In genomic region chr6:89298680-89299450, GRCh38 we compare ENCODE assay signal across 8 cellular contexts. TPM values are rescaled to one million over a fixed set of nuclear protein-coding genes. Genes with fewer than 3 reads are reported as not detected.
DNase-seq lines count a peak whose midpoint lies in the region; ATAC-seq and TF ChIP-seq lines count a peak whose summit lies in the region.
"Had no signal": no experiment of that assay in that cellular context is flagged by ENCODE, and none has a peak within 500 bp of the region (broad histone marks: within the 10 kb centered on the region; RNA-seq: fewer than 3 reads in every experiment).

No MANE protein-coding gene starts in this region.

- H3K9me3 Mint-ChIP-seq in activated T-helper 1 cell treated with anti-CD3 and anti-CD28 coated beads, Interleukin-12 subunit alpha, Interleukin-12 subunit beta, Interleukin-2, Interleukin-4 antibody, amounts not matched to agents 30 ng/mL and 10 ng/mL and 1 ng/mL, durations not matched to agents 14 hours and 24 hours and 36 hours, result peaks cover 5% of the 10 kb centered on the region

- peaks cover 28% of the 10 kb centered on the region for H3K4me1 Mint-ChIP-seq in activated T-helper 1 cell treated with anti-CD3 and anti-CD28 coated beads, Interleukin-12 subunit alpha, Interleukin-12 subunit beta, Interleukin-2, Interleukin-4 antibody, amounts not matched to agents 30 ng/mL and 10 ng/mL and 1 ng/mL, durations not matched to agents 14 hours and 24 hours and 36 hours (ENCODE audit: low read depth)

- intact Hi-C loops in activated T-helper 1 cell treated with anti-CD3 and anti-CD28 coated beads, Interleukin-12 subunit alpha, Interleukin-12 subunit beta, Interleukin-2, Interleukin-4 antibody, amounts not matched to agents 30 ng/mL and 10 ng/mL and 1 ng/mL, durations not matched to agents 14 hours and 24 hours and 36 hours (cut with micrococcal nuclease), result loop anchor here (1.0 to 10.0 kb wide), 7 partner anchors 51 to 1288 kb away; partner anchors contain the start of genes BACH2, MAP3K7 and PNRC1
- intact Hi-C loops in lower lobe of right lung (cut with DNase I), result no loop called here

- H3K4me1 ChIP-seq in lower lobe of right lung, result peaks cover 22% of the 10 kb centered on the region

- peaks cover 2% of the 10 kb centered on the region for H3K27me3 Mint-ChIP-seq in activated T-helper 1 cell treated with anti-CD3 and anti-CD28 coated beads, Interleukin-12 subunit alpha, Interleukin-12 subunit beta, Interleukin-2, Interleukin-4 antibody, amounts not matched to agents 30 ng/mL and 10 ng/mL and 1 ng/mL, durations not matched to agents 14 hours and 24 hours and 36 hours (ENCODE audit: insufficient read depth)

- peak; percentile 83 for DNase-seq in LoVo (ENCODE audit: low spot score)
- DNase-seq in activated T-helper 1 cell treated with anti-CD3 and anti-CD28 coated beads, Interleukin-12 subunit alpha, Interleukin-12 subunit beta, Interleukin-2, Interleukin-4 antibody, amounts not matched to agents 30 ng/mL and 10 ng/mL and 1 ng/mL, durations not matched to agents 14 hours and 24 hours and 36 hours (ENCODE audit: low spot score), result peak; percentile 52
- DNase-seq in lower lobe of right lung, result no peak
- DNase-seq in GM19240 (ENCODE audit: insufficient read length, low spot score), result no peak

- H3K36me3 Mint-ChIP-seq in activated T-helper 1 cell treated with anti-CD3 and anti-CD28 coated beads, Interleukin-12 subunit alpha, Interleukin-12 subunit beta, Interleukin-2, Interleukin-4 antibody, amounts not matched to agents 30 ng/mL and 10 ng/mL and 1 ng/mL, durations not matched to agents 14 hours and 24 hours and 36 hours (ENCODE audit: low read depth), result peaks cover 2% of the 10 kb centered on the region

- no peak overlapping the region for H3K4me3 ChIP-seq in lower lobe of right lung
- H3K4me3 ChIP-seq: SJSA1 had no signal

- no peaks in the 10 kb centered on the region for H3K36me3 ChIP-seq in lower lobe of right lung
- H3K36me3 ChIP-seq: SJSA1 had no signal

- H3K27ac ChIP-seq in lower lobe of right lung, result no peak overlapping the region
- H3K27ac ChIP-seq: SJSA1 had no signal

- peak; percentile 41 for ATAC-seq in GM21447 (IDR thresholded peaks at IDR 0.05; ENCODE audit: unreplicated experiment)
- ATAC-seq in lower lobe of right lung, result peak; percentile 16 to 64
- no peak for ATAC-seq in GM19023 (IDR thresholded peaks at IDR 0.05; ENCODE audit: unreplicated experiment)
- ATAC-seq in HG03135 (IDR thresholded peaks at IDR 0.05; ENCODE audit: unreplicated experiment), result no peak

- no peak for TF ChIP-seq CTCF in lower lobe of right lung (IDR thresholded peaks at IDR 0.05)

- H3K9me3 ChIP-seq in lower lobe of right lung, result no peaks in the 10 kb centered on the region
- H3K9me3 ChIP-seq: SJSA1 had no signal

- peak overlapping the region; percentile 97 for H3K27ac Mint-ChIP-seq in activated T-helper 1 cell treated with anti-CD3 and anti-CD28 coated beads, Interleukin-12 subunit alpha, Interleukin-12 subunit beta, Interleukin-2, Interleukin-4 antibody, amounts not matched to agents 30 ng/mL and 10 ng/mL and 1 ng/mL, durations not matched to agents 14 hours and 24 hours and 36 hours

- peak overlapping the region; percentile 49 for H3K4me3 Mint-ChIP-seq in activated T-helper 1 cell treated with anti-CD3 and anti-CD28 coated beads, Interleukin-12 subunit alpha, Interleukin-12 subunit beta, Interleukin-2, Interleukin-4 antibody, amounts not matched to agents 30 ng/mL and 10 ng/mL and 1 ng/mL, durations not matched to agents 14 hours and 24 hours and 36 hours

- no peaks in the 10 kb centered on the region for H3K27me3 ChIP-seq in lower lobe of right lung (ENCODE audit: low read depth)
- H3K27me3 ChIP-seq: SJSA1 had no signal

RNA-seq across cellular contexts. Expression of gene GABRR2, which starts 16.2 kb away (rescaled TPM):
- 0.88 and 1.0 TPM in 2 replicates for total RNA-seq in activated T-helper 1 cell treated with anti-CD3 and anti-CD28 coated beads, Interleukin-12 subunit alpha, Interleukin-12 subunit beta, Interleukin-2, Interleukin-4 antibody, amounts not matched to agents 30 ng/mL and 10 ng/mL and 1 ng/mL, durations not matched to agents 14 hours and 24 hours and 36 hours
- 1.2 TPM for total RNA-seq in lower lobe of right lung
- total RNA-seq: SJSA1 had no signal

RNA-seq across cellular contexts. Expression of gene UBE2J1, which starts 53.7 kb away (rescaled TPM):
- 38.1 and 40.5 TPM in 2 replicates for total RNA-seq in activated T-helper 1 cell treated with anti-CD3 and anti-CD28 coated beads, Interleukin-12 subunit alpha, Interleukin-12 subunit beta, Interleukin-2, Interleukin-4 antibody, amounts not matched to agents 30 ng/mL and 10 ng/mL and 1 ng/mL, durations not matched to agents 14 hours and 24 hours and 36 hours
- 46.9 TPM for total RNA-seq in lower lobe of right lung

Comparison
In these comparisons a context has a peak if more than half of its experiments do, and no peak if none do; other contexts are left out.
1. ATAC-seq: peak in GM21447 (single experiment) and lower lobe of right lung (2 of 2); none in GM19023 (single experiment) and HG03135 (single experiment).
2. DNase-seq: peak in LoVo (single experiment) and activated T-helper 1 cell treated with anti-CD3 and anti-CD28 coated beads, Interleukin-12 subunit alpha, Interleukin-12 subunit beta, Interleukin-2, Interleukin-4 antibody, amounts not matched to agents 30 ng/mL and 10 ng/mL and 1 ng/mL, durations not matched to agents 14 hours and 24 hours and 36 hours (single experiment); none in lower lobe of right lung (single experiment) and GM19240 (single experiment).